26 cellular contexts compared by ENCODE assay signal in the genomic region with DNA sequence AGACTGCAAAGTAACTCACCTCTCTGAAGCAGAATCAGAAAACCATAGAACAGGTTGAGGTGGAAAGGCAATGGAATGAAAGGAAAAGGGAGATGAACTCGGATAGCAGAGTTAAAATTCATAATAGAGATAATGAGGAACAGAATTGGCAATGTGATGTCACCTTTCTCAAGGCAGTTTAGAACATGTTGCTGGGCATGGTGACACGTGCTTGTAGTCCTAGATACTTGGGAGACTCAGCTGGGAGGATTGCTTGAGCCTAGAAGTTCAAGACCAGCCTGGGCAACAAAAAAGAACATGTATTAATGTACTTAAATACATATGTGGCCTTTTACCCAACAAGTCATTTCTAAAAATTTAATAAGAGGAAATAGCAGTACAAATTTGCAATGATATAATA.
"Had no signal": no experiment of that assay in that cellular context is flagged by ENCODE, and none has a peak within 500 bp of the region (broad histone marks: within the 10 kb centered on the region; RNA-seq: fewer than 3 reads in every experiment).

No MANE protein-coding gene starts in this region.

- H3K27ac Mint-ChIP-seq: activated B cell treated with CpG ODN at 0.5 μM for 24 hours; activated CD4-positive, alpha-beta memory T cell treated with anti-CD3 and anti-CD28 coated beads for 36 hours; activated CD4-positive, alpha-beta T cell treated with anti-CD3 and anti-CD28 coated beads, Interleukin-2, amount 10 ng/mL, durations not matched to agents 24 days and 14 days; activated naive CD4-positive, alpha-beta T cell treated with anti-CD3 and anti-CD28 coated beads, Interleukin-2, amount 10 ng/mL, durations not matched to agents 7 days and 5 days; activated naive CD8-positive, alpha-beta T cell treated with anti-CD3 and anti-CD28 coated beads for 36 hours; activated T-helper 17 cell treated with anti-CD3 and anti-CD28 coated beads, Interleukin-2, amount 50 U/mL, for 72 hours; T-cell had no signal

- H3K27me3 ChIP-seq: brain microvascular endothelial cell had no signal

- H3K4me3 Mint-ChIP-seq: activated B cell treated with CpG ODN at 0.5 μM for 24 hours; activated CD4-positive, alpha-beta memory T cell treated with anti-CD3 and anti-CD28 coated beads for 36 hours; activated CD4-positive, alpha-beta T cell treated with anti-CD3 and anti-CD28 coated beads, Interleukin-2, amount 10 ng/mL, durations not matched to agents 24 days and 14 days; activated naive CD4-positive, alpha-beta T cell treated with anti-CD3 and anti-CD28 coated beads, Interleukin-2, amount 10 ng/mL, durations not matched to agents 7 days and 5 days; activated naive CD8-positive, alpha-beta T cell treated with anti-CD3 and anti-CD28 coated beads for 36 hours; activated T-cell treated with anti-CD3 and anti-CD28 coated beads, Interleukin-2, amount 50 U/mL, for 4 hours; activated T-helper 17 cell treated with anti-CD3 and anti-CD28 coated beads, Interleukin-2, amount 50 U/mL, for 72 hours; T-cell had no signal

- H3K27me3 Mint-ChIP-seq: activated B cell treated with CpG ODN at 0.5 μM for 24 hours had no signal

- ATAC-seq: activated T-cell treated with anti-CD3 and anti-CD28 coated beads, Interleukin-2, amount 50 U/mL, for 4 hours; activated T-helper 17 cell treated with anti-CD3 and anti-CD28 coated beads, Interleukin-2, amount 50 U/mL, for 72 hours; T-cell had no signal

- FAIRE-seq: TTC549 had no signal

- H3K4me3 ChIP-seq: SK-N-MC had no signal

- H3K9me3 Mint-ChIP-seq: activated CD4-positive, alpha-beta memory T cell treated with anti-CD3 and anti-CD28 coated beads for 36 hours; activated CD4-positive, alpha-beta T cell treated with anti-CD3 and anti-CD28 coated beads, Interleukin-2, amount 10 ng/mL, durations not matched to agents 24 days and 14 days; activated naive CD4-positive, alpha-beta T cell treated with anti-CD3 and anti-CD28 coated beads, Interleukin-2, amount 10 ng/mL, durations not matched to agents 7 days and 5 days; activated naive CD8-positive, alpha-beta T cell treated with anti-CD3 and anti-CD28 coated beads for 36 hours; activated T-cell treated with anti-CD3 and anti-CD28 coated beads, Interleukin-2, amount 50 U/mL, for 4 hours; activated T-helper 17 cell treated with anti-CD3 and anti-CD28 coated beads, Interleukin-2, amount 50 U/mL, for 72 hours; T-cell had no signal

- DNase-seq: activated B cell treated with CpG ODN at 0.5 μM for 24 hours; activated CD4-positive, alpha-beta memory T cell treated with anti-CD3 and anti-CD28 coated beads for 36 hours; activated CD4-positive, alpha-beta T cell treated with anti-CD3 and anti-CD28 coated beads for 1 hour; activated CD4-positive, alpha-beta T cell treated with anti-CD3 and anti-CD28 coated beads, Interleukin-2, amount 10 ng/mL, durations not matched to agents 24 days and 14 days; activated CD8-positive, alpha-beta memory T cell treated with anti-CD3 and anti-CD28 coated beads for 24 hours; activated gamma-delta T cell; activated naive CD4-positive, alpha-beta T cell treated with anti-CD3 and anti-CD28 coated beads, Interleukin-2, amount 10 ng/mL, durations not matched to agents 7 days and 5 days; activated naive CD8-positive, alpha-beta T cell treated with anti-CD3 and anti-CD28 coated beads for 36 hours; activated T-cell treated with anti-CD3 and anti-CD28 coated beads, Interleukin-2, amount 50 U/mL, for 4 hours; brain microvascular endothelial cell; cerebellar nuclear complex; Kasumi-1; KBM-7; NCI-H1092; NCI-H1417; NCI-H1930; NCI-H2171 treated with DMSO at 0.1 percent for 48 hours; NCI-H226; NCI-H526; NCI-H82; T-cell; T-helper 2 cell; T1000 had no signal

- H3K27ac ChIP-seq: brain microvascular endothelial cell, SK-N-MC had no signal

- H3K36me3 ChIP-seq: brain microvascular endothelial cell had no signal

- H3K36me3 Mint-ChIP-seq: activated CD4-positive, alpha-beta memory T cell treated with anti-CD3 and anti-CD28 coated beads for 36 hours; activated naive CD4-positive, alpha-beta T cell treated with anti-CD3 and anti-CD28 coated beads, Interleukin-2, amount 10 ng/mL, durations not matched to agents 7 days and 5 days; activated naive CD8-positive, alpha-beta T cell treated with anti-CD3 and anti-CD28 coated beads for 36 hours had no signal
